In genomic region chr7:55594870-55595269, GRCh38 we compare ENCODE assay signal across 34 cellular contexts. TPM values are rescaled to one million over a fixed set of nuclear protein-coding genes. Genes with fewer than 3 reads are reported as not detected.
DNase-seq lines count a peak whose midpoint lies in the region; ATAC-seq, FAIRE-seq and TF ChIP-seq lines count a peak whose summit lies in the region.
"Had no signal": no experiment of that assay in that cellular context is flagged by ENCODE, and none has a peak within 500 bp of the region (broad histone marks: within the 10 kb centered on the region; RNA-seq: fewer than 3 reads in every experiment).

No MANE protein-coding gene starts in this region.

- no peak overlapping the region for H4K91ac ChIP-seq in neuronal stem cell (ENCODE audit: low read depth, low read length, poor library complexity)

- no peak overlapping the region for H2BK120ac ChIP-seq in neuronal stem cell (ENCODE audit: low read depth, low read length)

- no peaks in the 10 kb centered on the region for H3K27me3 ChIP-seq in HCT116 (ENCODE audit: insufficient read depth, low read length)
- H3K27me3 ChIP-seq in neuronal stem cell (ENCODE audit: control insufficient read depth in 3 of 3, insufficient read depth in 3 of 3, low read depth in 1 of 3, low read length in 3 of 3), result peaks cover 0 to 3% (median 2%) of the 10 kb centered on the region in 3 experiments
- no peaks in the 10 kb centered on the region for H3K27me3 ChIP-seq in GM23338 (ENCODE audit: insufficient read depth)
- H3K27me3 ChIP-seq in MG63, result no peaks in the 10 kb centered on the region
- H3K27me3 ChIP-seq: BE2C; BLaER1; BLaER1 treated with 17β-estradiol and CSF1 and Interleukin-3, amounts not matched to agents 10 nM and 100 nM had no signal

- no peak overlapping the region for H3K4me2 ChIP-seq in A549
- no peak overlapping the region for H3K4me2 ChIP-seq in HCT116 (ENCODE audit: low read length)
- H3K4me2 ChIP-seq in neuronal stem cell (ENCODE audit: insufficient read depth, low read length, poor library complexity, severe bottlenecking), result no peak overlapping the region
- H3K4me2 ChIP-seq in GM23338, result no peak overlapping the region
- H3K4me2 ChIP-seq: BLaER1 had no signal

- H3K79me2 ChIP-seq in HCT116 (ENCODE audit: insufficient read depth, low read length) (no peaks in the 10 kb centered on the region), GM23338 (replicated peaks; ENCODE audit: insufficient read depth) (no peaks in the 10 kb centered on the region)

- H3K36me3 Mint-ChIP-seq in GM23338 (ENCODE audit: low read depth), result no peaks in the 10 kb centered on the region
- H3K36me3 Mint-ChIP-seq: CD14-positive monocyte; CD4-positive, alpha-beta memory T cell; CD4-positive, CD25-positive, alpha-beta regulatory T cell; CD8-positive, alpha-beta T cell had no signal

- no peak overlapping the region for H2BK15ac ChIP-seq in neuronal stem cell (ENCODE audit: low read length)

- ATAC-seq in A549 (no peak), HCT116 (no peak), HG03571 (IDR thresholded peaks at IDR 0.05; ENCODE audit: unreplicated experiment) (no peak), GM23338 (no peak)
- ATAC-seq: CD8-positive, alpha-beta T cell had no signal

- H3K23ac ChIP-seq in neuronal stem cell (ENCODE audit: low read depth, low read length, poor library complexity), result no peak overlapping the region

- no peak overlapping the region for H3K9ac ChIP-seq in HCT116 (ENCODE audit: low read length)
- H3K9ac ChIP-seq in neuronal stem cell (ENCODE audit: low read depth, low read length, poor library complexity), result no peak overlapping the region
- H3K9ac ChIP-seq: BLaER1; BLaER1 treated with 17β-estradiol and CSF1 and Interleukin-3, amounts not matched to agents 10 nM and 100 nM had no signal

- no peak for FAIRE-seq in A549 (lab: Jason Lieb, UNC)
- FAIRE-seq: A204.1, D721Med had no signal

- no peaks in the 10 kb centered on the region for H3K4me1 Mint-ChIP-seq in GM23338

- H2BK12ac ChIP-seq in neuronal stem cell (ENCODE audit: low read length), result no peak overlapping the region

- no peak overlapping the region for H3K14ac ChIP-seq in neuronal stem cell (ENCODE audit: low read length)

- no peak overlapping the region for H3K27ac Mint-ChIP-seq in GM23338
- H3K27ac Mint-ChIP-seq: B cell; CD14-positive monocyte; CD4-positive, alpha-beta memory T cell; CD4-positive, alpha-beta T cell; CD4-positive, CD25-positive, alpha-beta regulatory T cell; CD8-positive, alpha-beta T cell had no signal

- H3K36me3 ChIP-seq in HCT116 (ENCODE audit: control insufficient read depth in 1 of 2, insufficient read depth in 2 of 2, low read length in 2 of 2) (no peaks in the 10 kb centered on the region), neuronal stem cell (replicated peaks in 1 of 2; ENCODE audit: control insufficient read depth in 2 of 2, insufficient read depth in 2 of 2, low read length in 2 of 2) (no peaks in the 10 kb centered on the region), GM23338 (ENCODE audit: insufficient read depth) (no peaks in the 10 kb centered on the region), MG63 (no peaks in the 10 kb centered on the region)
- H3K36me3 ChIP-seq: BE2C; BLaER1; BLaER1 treated with 17β-estradiol and CSF1 and Interleukin-3, amounts not matched to agents 10 nM and 100 nM had no signal

- TF ChIP-seq CTCF in A549 (IDR thresholded peaks at IDR 0.05) (no peak), HCT116 (IDR thresholded peaks at IDR 0.05 in 2 of 3, conservative IDR thresholded peaks at IDR 0.05 in 1 of 3; ENCODE audit: borderline replicate concordance in 1 of 3, insufficient read depth in 1 of 3, low read depth in 2 of 3, low read length in 2 of 3) (no peak), GM23338 (conservative IDR thresholded peaks at IDR 0.05; ENCODE audit: low read depth in 2 of 2) (no peak)

- H2AFZ ChIP-seq in HCT116 (ENCODE audit: low read depth, low read length, poor library complexity, severe bottlenecking), result peak overlapping the region; percentile 63
- H2AFZ ChIP-seq in neuronal stem cell (ENCODE audit: low read length), result peak overlapping the region; percentile 40
- no peak overlapping the region for H2AFZ ChIP-seq in GM23338

- RAD21 ChIA-PET in HCT116 (lab: Charles Lee; ENCODE audit: low non-redundant PET in 1 of 2, low total read pairs in 2 of 2, uncharacterized antibody in 2 of 2, unreplicated experiment in 2 of 2), result no interaction called here

- POLR2A ChIA-PET in A549 (lab: Yijun Ruan, JAX) (no interaction called here), HCT116 (lab: Charles Lee) (no interaction called here)

- H3F3A ChIP-seq in GM23338 (replicated peaks; ENCODE audit: low read depth), result no peaks in the 10 kb centered on the region

- H3K9me3 Mint-ChIP-seq in GM23338, result no peaks in the 10 kb centered on the region; the same call in 2 of the 3 replicates
- H3K9me3 Mint-ChIP-seq: CD14-positive monocyte; CD4-positive, alpha-beta T cell; CD4-positive, CD25-positive, alpha-beta regulatory T cell; CD8-positive, alpha-beta memory T cell; CD8-positive, alpha-beta T cell had no signal

- H3K27me3 Mint-ChIP-seq in GM23338 (ENCODE audit: insufficient read depth, low read depth, poor library complexity), result peaks cover 7% of the 10 kb centered on the region

- no peak for TF ChIP-seq POLR2A in A549 (IDR thresholded peaks at IDR 0.05; ENCODE audit: low read length)
- TF ChIP-seq POLR2A in HCT116 (IDR thresholded peaks at IDR 0.05; ENCODE audit: borderline replicate concordance, extremely low read depth, insufficient read depth, insufficient read length), result no peak

- H3K18ac ChIP-seq in neuronal stem cell (ENCODE audit: low read length), result no peak overlapping the region

- CTCF ChIA-PET in A549 (lab: Yijun Ruan, JAX), result interaction anchor here (0.6 to 1.9 kb wide), 4 partner anchors 9 to 162 kb away, joined by 3 to 5 read pairs (median 3); no protein-coding TSS in a partner anchor
- CTCF ChIA-PET in HCT116 (lab: Charles Lee), result interaction anchor here (2.1 kb wide), 1 partner anchor 21 kb away, joined by 9 read pairs; no protein-coding TSS in a partner anchor

- H3K4me1 ChIP-seq in A549 (no peaks in the 10 kb centered on the region), HCT116 (ENCODE audit: control insufficient read depth in 1 of 2, insufficient read depth in 2 of 2, low read length in 2 of 2) (peaks cover 5 to 14% of the 10 kb centered on the region in 2 experiments), neuronal stem cell (ENCODE audit: control insufficient read depth in 2 of 2, insufficient read depth in 1 of 2, low read depth in 1 of 2, low read length in 2 of 2) (peaks cover 0 to 2% of the 10 kb centered on the region in 2 donors), GM23338 (ENCODE audit: insufficient read depth) (no peaks in the 10 kb centered on the region)
- H3K4me1 ChIP-seq: BE2C, BLaER1, Caco-2 had no signal

- H3K79me1 ChIP-seq in neuronal stem cell (ENCODE audit: low read depth, low read length), result no peaks in the 10 kb centered on the region

- H3K4me3 Mint-ChIP-seq in GM23338, result no peak overlapping the region
- H3K4me3 Mint-ChIP-seq: B cell; CD14-positive monocyte; CD4-positive, alpha-beta memory T cell; CD4-positive, alpha-beta T cell; CD4-positive, CD25-positive, alpha-beta regulatory T cell; CD8-positive, alpha-beta memory T cell; CD8-positive, alpha-beta T cell had no signal

- no peak overlapping the region for H4K8ac ChIP-seq in neuronal stem cell (ENCODE audit: low read depth, low read length)

- TF ChIP-seq RAD21 in A549 (conservative IDR thresholded peaks at IDR 0.05 in 1 of 2, IDR thresholded peaks at IDR 0.05 in 1 of 2) (no peak), HCT116 (IDR thresholded peaks at IDR 0.05; ENCODE audit: low read depth) (no peak)

- no peak for TF ChIP-seq EP300 in A549 (IDR thresholded peaks at IDR 0.05)

- BruUV-seq in HCT116 (replicated peaks; lab: Mats Ljungman, UMichigan), result no TSS peak

- H2AK5ac ChIP-seq in neuronal stem cell (ENCODE audit: low read depth, low read length), result no peak overlapping the region

- DNase-seq in A549 (ENCODE audit: low read depth in 1 of 2, low spot score in 1 of 2), result no peak
- no peak for DNase-seq in HCT116 (ENCODE audit: low read depth, low spot score)
- DNase-seq in neuronal stem cell (ENCODE audit: low spot score), result no peak
- DNase-seq in GM23338 (ENCODE audit: low spot score), result no peak
- no peak for DNase-seq in MG63
- DNase-seq: 8988T; ACHN; AML-193; BE2C; C1 segment of cervical spinal cord; Caco-2; Calu3; CD4-positive, alpha-beta memory T cell; CD4-positive, alpha-beta T cell; CD4-positive, CD25-positive, alpha-beta regulatory T cell; CD8-positive, alpha-beta memory T cell; CD8-positive, alpha-beta T cell; COR-L47; DMS 273 treated with DMSO at 0.1 percent for 48 hours; DMS153; DMS53; DMS79; DMS79 treated with DMSO at 0.1 percent for 48 hours; DND-41; EL had no signal

- H3K9me3 ChIP-seq in A549 (no peaks in the 10 kb centered on the region), HCT116 (ENCODE audit: control insufficient read depth in 1 of 2, insufficient read depth in 1 of 2, low read depth in 1 of 2, low read length in 2 of 2) (no peaks in the 10 kb centered on the region), neuronal stem cell (replicated peaks in 1 of 2; ENCODE audit: control insufficient read depth in 2 of 2, insufficient read depth in 1 of 2, low read depth in 1 of 2, low read length in 2 of 2) (peaks cover 0 to 4% of the 10 kb centered on the region in 2 donors), MG63 (no peaks in the 10 kb centered on the region)
- H3K9me3 ChIP-seq: BE2C; BLaER1; BLaER1 treated with 17β-estradiol and CSF1 and Interleukin-3, amounts not matched to agents 10 nM and 100 nM; Caco-2 had no signal

- H3K27ac ChIP-seq in A549 (no peak overlapping the region), HCT116 (ENCODE audit: low read depth, low read length) (no peak overlapping the region), neuronal stem cell (replicated peaks; ENCODE audit: low read length) (no peak overlapping the region), GM23338 (ENCODE audit: low read depth) (no peak overlapping the region)
- H3K27ac ChIP-seq: 22Rv1, BLaER1, C4-2B had no signal

- intact Hi-C loops in HCT116 (cut with micrococcal nuclease), result no loop called here

- H3K4ac ChIP-seq in neuronal stem cell (ENCODE audit: low read length), result no peak overlapping the region

- H3K4me3 ChIP-seq in A549, result no peak overlapping the region
- H3K4me3 ChIP-seq in HCT116 (replicated peaks in 1 of 2; ENCODE audit: low read depth in 1 of 2, low read length in 2 of 2), result no peak overlapping the region
- H3K4me3 ChIP-seq in neuronal stem cell (ENCODE audit: low read length in 2 of 2), result no peak overlapping the region
- no peak overlapping the region for H3K4me3 ChIP-seq in GM23338
- no peak overlapping the region for H3K4me3 ChIP-seq in MG63
- H3K4me3 ChIP-seq: BLaER1; BLaER1 treated with 17β-estradiol and CSF1 and Interleukin-3, amounts not matched to agents 10 nM and 100 nM had no signal

- H3K9me2 ChIP-seq in HCT116 (ENCODE audit: insufficient read depth), result no peaks in the 10 kb centered on the region; the same call in 1 of the 2 replicates
- H3K9me2 ChIP-seq in GM23338 (ENCODE audit: insufficient read depth), result peaks cover 9% of the 10 kb centered on the region

- H4K20me1 ChIP-seq in HCT116 (ENCODE audit: insufficient read depth) (no peaks in the 10 kb centered on the region), GM23338 (replicated peaks; ENCODE audit: insufficient read depth) (no peaks in the 10 kb centered on the region)
- H4K20me1 ChIP-seq: BLaER1; BLaER1 treated with 17β-estradiol and CSF1 and Interleukin-3, amounts not matched to agents 10 nM and 100 nM had no signal

- H2BK5ac ChIP-seq in neuronal stem cell (ENCODE audit: low read length), result no peak overlapping the region

RNA-seq across cellular contexts. Expression of gene VOPP1, which starts 22.6 kb away (rescaled TPM):
- polyA plus RNA-seq in A549 (2011; rRNA removed), result 64.4 and 68.1 TPM in 2 replicates
- polyA plus RNA-seq in A549 (2012; cell fraction: cytosol; rRNA removed), result 39.0 and 54.6 TPM in 2 replicates
- polyA plus RNA-seq in A549 (2012; cell fraction: nucleus; rRNA removed), result 29.2 and 35.0 TPM in 2 replicates
- polyA plus RNA-seq in A549 (2017; fragmentation: RNase III; extraction: RNeasy Plus Mini Kit Qiagen cat#74134 plus additional on column Dnase treatment), result 70.5 to 74.0 TPM (median 73.4 TPM) in 3 replicates
- polyA minus RNA-seq in A549 (2011; rRNA and poly(A)+ RNA removed), result 78.6 and 87.2 TPM in 2 replicates
- total RNA-seq in HCT116 (2021; ENCODE audit: unreplicated experiment), result 30.3 TPM
- polyA plus RNA-seq in HCT116 (2012), result 16.6 and 21.3 TPM in 2 replicates
- polyA plus RNA-seq in neuronal stem cell (2013, experiment 1 of 2), result 38.1 TPM
- polyA plus RNA-seq in neuronal stem cell (2013, experiment 2 of 2), result 37.8 TPM
- total RNA-seq in GM23338 (2014; rRNA removed; shearing (Covaris generic)), result 71.0 and 73.7 TPM in 2 replicates
- polyA plus RNA-seq in GM23338 (2016; fragmentation: Nextera tagmentation; extraction: Ambion mirVana), result 26.2 and 28.2 TPM in 2 replicates
- 45.4 and 56.4 TPM in 2 replicates for total RNA-seq in MG63 (2014; rRNA removed; shearing (Covaris generic); ENCODE audit: low replicate concordance)
